Comparison of ENCODE assay signal across 20 cellular contexts in genomic region chr2:66506265-66506664, GRCh38.
DNase-seq lines count a peak whose midpoint lies in the region; ATAC-seq and TF ChIP-seq lines count a peak whose summit lies in the region.
"Had no signal": no experiment of that assay in that cellular context is flagged by ENCODE, and none has a peak within 500 bp of the region (broad histone marks: within the 10 kb centered on the region; RNA-seq: fewer than 3 reads in every experiment).

No MANE protein-coding gene starts in this region.

- peaks cover 88% of the 10 kb centered on the region for H4K20me1 ChIP-seq in IMR-90 (ENCODE audit: insufficient read depth, low read length)
- H4K20me1 ChIP-seq: BLaER1 had no signal

- H2BK15ac ChIP-seq in IMR-90 (ENCODE audit: low read depth, low read length), result no peak overlapping the region

- no peak for TF ChIP-seq RAD21 in IMR-90 (IDR thresholded peaks at IDR 0.05; ENCODE audit: low read length)

- DNase-seq in G401 (ENCODE audit: low spot score) (peak; percentile 68), IMR-90 (no peak), esophagus muscularis mucosa (ENCODE audit: extremely low spot score) (no peak), progenitor cell of endocrine pancreas (ENCODE audit: low spot score, unreplicated experiment) (no peak)
- no peak for DNase-seq in stimulated activated naive CD8-positive, alpha-beta T cell treated with anti-CD3 and anti-CD28 coated beads, Interleukin-15, amount 100 ng/mL, for 72 hours
- no peak for DNase-seq in CD8-positive, alpha-beta T cell
- DNase-seq: Calu3; CD4-positive, alpha-beta memory T cell; NCI-H1417 treated with DMSO at 0.1 percent for 48 hours; NCI-H187 treated with DMSO at 0.1 percent for 48 hours; NCI-H2227 treated with DMSO at 0.1 percent for 48 hours; NCI-H524; PC-3; RPMI8226 had no signal

- intact Hi-C loops in IMR-90 (cut with micrococcal nuclease) (no loop called here), esophagus muscularis mucosa (cut with DNase I) (no loop called here)
- intact Hi-C loops in CD8-positive, alpha-beta T cell (cut with DNase I, micrococcal nuclease), result no loop called here

- H3K79me1 ChIP-seq in IMR-90 (ENCODE audit: low read depth in 1 of 2, low read length in 2 of 2), result peaks cover 28 to 71% of the 10 kb centered on the region in 2 experiments

- H3K56ac ChIP-seq in IMR-90 (ENCODE audit: extremely low read depth, insufficient read depth, low read length), result no peak overlapping the region

- peak overlapping the region in 1 of 2 experiments; percentile 10; a peak in 1 of 4 replicates for H4K8ac ChIP-seq in IMR-90 (ENCODE audit: low read depth in 2 of 2, low read length in 2 of 2)

- POLR2A ChIA-PET in IMR-90 (lab: Charles Lee; ENCODE audit: unreplicated experiment), result no interaction called here
- POLR2A ChIA-PET in CD8-positive, alpha-beta T cell (lab: Charles Lee), result no interaction called here

- BruUV-seq in IMR-90 (replicated peaks; lab: Mats Ljungman, UMichigan), result no TSS peak

- H2AK9ac ChIP-seq in IMR-90 (replicated peaks; ENCODE audit: low read depth, low read length, poor library complexity), result no peak overlapping the region

- H3K27me3 ChIP-seq in IMR-90 (ENCODE audit: control insufficient read depth, insufficient read depth, low read length), result no peaks in the 10 kb centered on the region
- no peaks in the 10 kb centered on the region for H3K27me3 ChIP-seq in esophagus muscularis mucosa
- no peaks in the 10 kb centered on the region for H3K27me3 ChIP-seq in CD8-positive, alpha-beta T cell (ENCODE audit: insufficient read depth, low read length)
- H3K27me3 ChIP-seq: BLaER1 had no signal

- peak overlapping the region; percentile 34 for H3K27ac Mint-ChIP-seq in progenitor cell of endocrine pancreas
- no peak overlapping the region for H3K27ac Mint-ChIP-seq in stimulated activated naive CD8-positive, alpha-beta T cell treated with anti-CD3 and anti-CD28 coated beads, Interleukin-15, amount 100 ng/mL, for 72 hours
- H3K27ac Mint-ChIP-seq in CD8-positive, alpha-beta T cell, result no peak overlapping the region
- H3K27ac Mint-ChIP-seq: CD4-positive, alpha-beta memory T cell had no signal

- no peak overlapping the region; the same call in 1 of the 2 replicates for H3K4me2 ChIP-seq in IMR-90 (ENCODE audit: low read depth, low read length)
- H3K4me2 ChIP-seq: A549, BLaER1, KMS-11 had no signal

- 0 out of 2 replicates have a peak overlapping the region, but pooled peaks have one; percentile 10 for H3K27ac ChIP-seq in IMR-90 (ENCODE audit: insufficient read depth, low read length)
- H3K27ac ChIP-seq in esophagus muscularis mucosa (replicated peaks in 1 of 4), result peak overlapping the region; percentile 22 to 79 (median 66)
- H3K27ac ChIP-seq in CD8-positive, alpha-beta T cell (ENCODE audit: low read depth, low read length), result no peak overlapping the region
- H3K27ac ChIP-seq: A549, BLaER1, KMS-11 had no signal

- no peaks in the 10 kb centered on the region for H3K9me3 Mint-ChIP-seq in progenitor cell of endocrine pancreas (ENCODE audit: low read depth)
- no peaks in the 10 kb centered on the region for H3K9me3 Mint-ChIP-seq in stimulated activated naive CD8-positive, alpha-beta T cell treated with anti-CD3 and anti-CD28 coated beads, Interleukin-15, amount 100 ng/mL, for 72 hours
- H3K9me3 Mint-ChIP-seq in CD8-positive, alpha-beta T cell, result no peaks in the 10 kb centered on the region

- 0 out of 2 replicates have a peak overlapping the region, but pooled peaks have one; percentile 12 for H4K5ac ChIP-seq in IMR-90 (ENCODE audit: low read depth, low read length)

- H2BK5ac ChIP-seq in IMR-90 (ENCODE audit: low read depth, low read length, poor library complexity, severe bottlenecking), result no peak overlapping the region

- TF ChIP-seq POLR2A in IMR-90 (IDR thresholded peaks at IDR 0.05; ENCODE audit: low read depth, low read length) (no peak), esophagus muscularis mucosa (IDR thresholded peaks at IDR 0.05; ENCODE audit: low read depth) (no peak)

- peaks cover 29% of the 10 kb centered on the region for H3K36me3 ChIP-seq in IMR-90 (ENCODE audit: control insufficient read depth, insufficient read depth, low read length)
- H3K36me3 ChIP-seq in esophagus muscularis mucosa, result peaks cover 0 to 11% (median 6%) of the 10 kb centered on the region in 4 donors
- H3K36me3 ChIP-seq in CD8-positive, alpha-beta T cell (ENCODE audit: insufficient read depth, low read length), result no peaks in the 10 kb centered on the region
- H3K36me3 ChIP-seq: BLaER1 had no signal

- H3K4me3 ChIP-seq in IMR-90 (ENCODE audit: insufficient read depth, low read depth, low read length) (no peak overlapping the region), esophagus muscularis mucosa (no peak overlapping the region)
- H3K4me3 ChIP-seq in CD8-positive, alpha-beta T cell (ENCODE audit: low read depth, low read length), result no peak overlapping the region
- H3K4me3 ChIP-seq: A549, BLaER1, GM12878 had no signal

- CTCF ChIA-PET in IMR-90 (lab: Yijun Ruan, JAX), result no interaction called here
- CTCF ChIA-PET in CD8-positive, alpha-beta T cell (lab: Charles Lee), result no interaction called here

- H2AK5ac ChIP-seq in IMR-90 (ENCODE audit: low read depth, low read length), result no peak overlapping the region

- in situ Hi-C loops in G401 (cut with HindIII; ENCODE audit: low sequenced_read_pairs), result no loop called here
- in situ Hi-C loops in IMR-90 (cut with MboI; ENCODE audit: low sequenced_read_pairs), result no loop called here

- H2BK120ac ChIP-seq in IMR-90 (ENCODE audit: low read depth, low read length), result no peak overlapping the region

- no peak overlapping the region for H2BK20ac ChIP-seq in IMR-90 (ENCODE audit: low read depth, low read length)

- no peak overlapping the region for H3K4ac ChIP-seq in IMR-90 (ENCODE audit: low read depth, low read length)

- H3K18ac ChIP-seq in IMR-90 (ENCODE audit: low read depth, low read length), result no peak overlapping the region

- no peak for TF ChIP-seq EP300 in esophagus muscularis mucosa (IDR thresholded peaks at IDR 0.05)

- no peak overlapping the region for H3K9ac ChIP-seq in IMR-90 (ENCODE audit: low read depth, low read length)
- H3K9ac ChIP-seq: BLaER1, KMS-11 had no signal

- peaks cover 18% of the 10 kb centered on the region for H3K36me3 Mint-ChIP-seq in progenitor cell of endocrine pancreas (ENCODE audit: insufficient read depth)
- H3K36me3 Mint-ChIP-seq in CD8-positive, alpha-beta T cell, result no peaks in the 10 kb centered on the region
- H3K36me3 Mint-ChIP-seq: CD4-positive, alpha-beta memory T cell had no signal

- dilution Hi-C loops in IMR-90 (cut with HindIII; ENCODE audit: low sequenced_read_pairs, unreplicated experiment), result no loop called here

- peaks cover 58% of the 10 kb centered on the region for H3K4me1 Mint-ChIP-seq in progenitor cell of endocrine pancreas (ENCODE audit: low read depth)
- no peaks in the 10 kb centered on the region for H3K4me1 Mint-ChIP-seq in stimulated activated naive CD8-positive, alpha-beta T cell treated with anti-CD3 and anti-CD28 coated beads, Interleukin-15, amount 100 ng/mL, for 72 hours
- H3K4me1 Mint-ChIP-seq in CD8-positive, alpha-beta T cell (ENCODE audit: low read depth), result no peaks in the 10 kb centered on the region
- H3K4me1 Mint-ChIP-seq: CD4-positive, alpha-beta memory T cell had no signal

- H4K91ac ChIP-seq in IMR-90 (ENCODE audit: insufficient read depth, low read depth, low read length), result no peak overlapping the region

- H3K9me3 ChIP-seq in IMR-90 (ENCODE audit: control insufficient read depth, insufficient read depth, low read length) (no peaks in the 10 kb centered on the region), esophagus muscularis mucosa (no peaks in the 10 kb centered on the region)
- H3K9me3 ChIP-seq in CD8-positive, alpha-beta T cell (ENCODE audit: low read length), result no peaks in the 10 kb centered on the region
- H3K9me3 ChIP-seq: A549, BLaER1 had no signal

- 79% methylated on average over 2 of the region's 5 CpGs; no CpG with 5 or more reads in 1 of the 2 experiments for whole genome bisulfite sequencing in IMR-90 (ENCODE audit: extremely low coverage in 2 of 2, insufficient read length in 1 of 2), 2 experiments
- 76% methylated on average over 5 of the region's 5 CpGs for WGBS in esophagus muscularis mucosa

- H3K4me3 Mint-ChIP-seq in progenitor cell of endocrine pancreas (ENCODE audit: low read depth), result no peak overlapping the region
- H3K4me3 Mint-ChIP-seq in stimulated activated naive CD8-positive, alpha-beta T cell treated with anti-CD3 and anti-CD28 coated beads, Interleukin-15, amount 100 ng/mL, for 72 hours, result no peak overlapping the region
- no peak overlapping the region for H3K4me3 Mint-ChIP-seq in CD8-positive, alpha-beta T cell
- H3K4me3 Mint-ChIP-seq: CD4-positive, alpha-beta memory T cell had no signal

- H3K4me1 ChIP-seq in IMR-90 (ENCODE audit: control insufficient read depth, insufficient read depth, low read length) (peaks cover 37% of the 10 kb centered on the region), esophagus muscularis mucosa (peaks cover 31 to 96% (median 86%) of the 10 kb centered on the region in 4 donors)
- H3K4me1 ChIP-seq in CD8-positive, alpha-beta T cell (ENCODE audit: insufficient read depth, low read length), result no peaks in the 10 kb centered on the region
- H3K4me1 ChIP-seq: A549, BLaER1 had no signal

- no peak overlapping the region for H3K14ac ChIP-seq in IMR-90 (replicated peaks; ENCODE audit: low read depth, low read length)

- ATAC-seq in IMR-90 (ENCODE audit: low read depth), result no peak
- ATAC-seq in stimulated activated naive CD8-positive, alpha-beta T cell treated with anti-CD3 and anti-CD28 coated beads, Interleukin-15, amount 100 ng/mL, for 72 hours, result no peak
- no peak for ATAC-seq in GM21360 (IDR thresholded peaks at IDR 0.05; ENCODE audit: unreplicated experiment)
- ATAC-seq in CD8-positive, alpha-beta T cell, result no peak
- ATAC-seq: A549, GM12878, HCT116, PC-3 had no signal

- no peaks in the 10 kb centered on the region for H3K27me3 Mint-ChIP-seq in progenitor cell of endocrine pancreas
- H3K27me3 Mint-ChIP-seq in stimulated activated naive CD8-positive, alpha-beta T cell treated with anti-CD3 and anti-CD28 coated beads, Interleukin-15, amount 100 ng/mL, for 72 hours, result peaks cover 18% of the 10 kb centered on the region
- peaks cover 6% of the 10 kb centered on the region for H3K27me3 Mint-ChIP-seq in CD8-positive, alpha-beta T cell (ENCODE audit: low read depth)
- H3K27me3 Mint-ChIP-seq: CD4-positive, alpha-beta memory T cell had no signal

- no peak for TF ChIP-seq CTCF in IMR-90 (conservative IDR thresholded peaks at IDR 0.05; ENCODE audit: low read depth, low read length)
- TF ChIP-seq CTCF in esophagus muscularis mucosa (IDR thresholded peaks at IDR 0.05), result no peak
- no peak for TF ChIP-seq CTCF in progenitor cell of endocrine pancreas (IDR thresholded peaks at IDR 0.05; ENCODE audit: unreplicated experiment)
- TF ChIP-seq CTCF in CD8-positive, alpha-beta T cell (IDR thresholded peaks at IDR 0.05), result no peak

- no peak overlapping the region for H2AFZ ChIP-seq in IMR-90 (replicated peaks; ENCODE audit: low read length, poor library complexity)

- peaks cover 24% of the 10 kb centered on the region for H3K9me1 ChIP-seq in IMR-90 (ENCODE audit: insufficient read depth, low read length)

- no peak overlapping the region for H3K23ac ChIP-seq in IMR-90 (ENCODE audit: low read depth, low read length)

TF ChIP-seq in IMR-90, 13 proteins besides CTCF, POLR2A, EP300 and RAD21 (continues in another document):
- TF ChIP-seq RCOR1 (IDR thresholded peaks at IDR 0.05; ENCODE audit: insufficient replicate concordance, low read length), result no peak
- no peak for TF ChIP-seq BHLHE40 (IDR thresholded peaks at IDR 0.05; ENCODE audit: low read depth, low read length)
- TF ChIP-seq MXI1 (IDR thresholded peaks at IDR 0.05; ENCODE audit: borderline replicate concordance, low read depth, low read length), result no peak
